Comparison of ENCODE assay signal across 1 cellular context in the genomic region with DNA sequence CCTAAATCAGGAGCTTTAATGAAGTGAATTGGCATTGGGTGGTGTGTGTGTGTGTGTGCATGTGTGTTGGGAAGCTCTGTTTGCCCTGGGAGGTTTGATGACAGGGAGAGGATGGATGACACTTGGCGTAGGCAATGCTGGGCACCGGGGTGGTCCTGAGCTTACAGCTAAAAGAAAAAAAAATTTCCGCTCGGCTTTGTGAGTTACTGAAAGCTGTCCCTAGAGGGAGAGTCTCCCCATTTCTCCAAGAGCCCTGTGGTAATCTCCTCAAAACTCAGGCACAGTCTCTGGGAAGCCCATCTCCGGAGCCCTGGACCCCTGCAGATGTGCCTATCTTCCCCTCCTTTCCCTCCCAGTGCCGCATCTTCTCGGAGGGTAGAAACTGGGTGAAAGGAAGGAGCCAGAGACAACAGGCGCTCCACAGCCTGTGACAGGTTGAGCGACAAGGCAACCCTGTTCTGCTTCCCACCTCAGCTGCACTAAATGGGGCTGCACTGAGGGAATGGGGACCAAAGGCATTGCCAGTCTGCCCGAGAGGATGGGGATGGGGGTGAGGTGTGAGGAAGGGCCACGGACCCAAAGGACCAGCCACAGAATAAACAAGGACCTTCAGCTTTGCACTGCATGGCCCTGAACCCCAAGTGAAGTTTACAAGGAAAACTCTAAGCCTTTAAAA.
TF ChIP-seq lines count a peak whose summit lies in the region.

No MANE protein-coding gene starts in this region.

TF ChIP-seq in IMR-90, 13 proteins besides CTCF, POLR2A, EP300 and RAD21:
- TF ChIP-seq, protein P1, sequence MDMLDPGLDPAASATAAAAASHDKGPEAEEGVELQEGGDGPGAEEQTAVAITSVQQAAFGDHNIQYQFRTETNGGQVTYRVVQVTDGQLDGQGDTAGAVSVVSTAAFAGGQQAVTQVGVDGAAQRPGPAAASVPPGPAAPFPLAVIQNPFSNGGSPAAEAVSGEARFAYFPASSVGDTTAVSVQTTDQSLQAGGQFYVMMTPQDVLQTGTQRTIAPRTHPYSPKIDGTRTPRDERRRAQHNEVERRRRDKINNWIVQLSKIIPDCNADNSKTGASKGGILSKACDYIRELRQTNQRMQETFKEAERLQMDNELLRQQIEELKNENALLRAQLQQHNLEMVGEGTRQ (IDR thresholded peaks at IDR 0.05; ENCODE audit: low read depth, low read length) = no peak
- TF ChIP-seq MXI1 (IDR thresholded peaks at IDR 0.05; ENCODE audit: borderline replicate concordance, low read depth, low read length) = no peak
- no peak for TF ChIP-seq CHD1 (IDR thresholded peaks at IDR 0.05; ENCODE audit: low read depth, low read length)
- no peak for TF ChIP-seq SMC3 (IDR thresholded peaks at IDR 0.05; ENCODE audit: low read depth, low read length)
- TF ChIP-seq, protein P2, sequence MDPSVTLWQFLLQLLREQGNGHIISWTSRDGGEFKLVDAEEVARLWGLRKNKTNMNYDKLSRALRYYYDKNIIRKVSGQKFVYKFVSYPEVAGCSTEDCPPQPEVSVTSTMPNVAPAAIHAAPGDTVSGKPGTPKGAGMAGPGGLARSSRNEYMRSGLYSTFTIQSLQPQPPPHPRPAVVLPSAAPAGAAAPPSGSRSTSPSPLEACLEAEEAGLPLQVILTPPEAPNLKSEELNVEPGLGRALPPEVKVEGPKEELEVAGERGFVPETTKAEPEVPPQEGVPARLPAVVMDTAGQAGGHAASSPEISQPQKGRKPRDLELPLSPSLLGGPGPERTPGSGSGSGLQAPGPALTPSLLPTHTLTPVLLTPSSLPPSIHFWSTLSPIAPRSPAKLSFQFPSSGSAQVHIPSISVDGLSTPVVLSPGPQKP (IDR thresholded peaks at IDR 0.05; ENCODE audit: borderline replicate concordance, low read depth, low read length) = no peak
- TF ChIP-seq NFE2L2 (IDR thresholded peaks at IDR 0.05; ENCODE audit: low read depth, low read length) = no peak
- no peak for TF ChIP-seq MAZ (IDR thresholded peaks at IDR 0.05; ENCODE audit: borderline replicate concordance, low read depth, low read length)
- no peak for TF ChIP-seq CEBPB (IDR thresholded peaks at IDR 0.05; ENCODE audit: low read depth, low read length)
- no peak for TF ChIP-seq MAFK (IDR thresholded peaks at IDR 0.05; ENCODE audit: low read depth, low read length)
- TF ChIP-seq RFX5 (IDR thresholded peaks at IDR 0.05; ENCODE audit: low read depth, low read length) = no peak
- no peak for TF ChIP-seq FOS (IDR thresholded peaks at IDR 0.05; ENCODE audit: low read depth, low read length)
- TF ChIP-seq RCOR1 (IDR thresholded peaks at IDR 0.05; ENCODE audit: insufficient replicate concordance, low read length) = no peak
- TF ChIP-seq BHLHE40 (IDR thresholded peaks at IDR 0.05; ENCODE audit: low read depth, low read length) = no peak
